20 cellular contexts compared by ENCODE assay signal in genomic region chr12:3296409-3296701, GRCh38.
DNase-seq lines count a peak whose midpoint lies in the region; ATAC-seq lines count a peak whose summit lies in the region.
"Had no signal": no experiment of that assay in that cellular context is flagged by ENCODE, and none has a peak within 500 bp of the region (broad histone marks: within the 10 kb centered on the region; RNA-seq: fewer than 3 reads in every experiment).

No MANE protein-coding gene starts in this region.

- no peak overlapping the region for H2BK5ac ChIP-seq in neuronal stem cell (ENCODE audit: low read length)

- H3K4me2 ChIP-seq in neuronal stem cell (ENCODE audit: insufficient read depth, low read length, poor library complexity, severe bottlenecking) = no peak overlapping the region
- H3K4me2 ChIP-seq: BLaER1 had no signal

- no peak overlapping the region for H3K4me3 Mint-ChIP-seq in activated naive CD8-positive, alpha-beta T cell treated with anti-CD3 and anti-CD28 coated beads for 36 hours
- H3K4me3 Mint-ChIP-seq: B cell; CD4-positive, CD25-positive, alpha-beta regulatory T cell; CD8-positive, alpha-beta T cell had no signal

- intact Hi-C loops in sciatic nerve (cut with DNase I) = no loop called here

- H3K4me1 Mint-ChIP-seq in activated naive CD8-positive, alpha-beta T cell treated with anti-CD3 and anti-CD28 coated beads for 36 hours = peaks cover 13% of the 10 kb centered on the region

- no peak overlapping the region for H2BK120ac ChIP-seq in neuronal stem cell (ENCODE audit: low read depth, low read length)

- no peak overlapping the region for H3K27ac Mint-ChIP-seq in activated naive CD8-positive, alpha-beta T cell treated with anti-CD3 and anti-CD28 coated beads for 36 hours
- H3K27ac Mint-ChIP-seq: B cell; CD4-positive, CD25-positive, alpha-beta regulatory T cell; CD8-positive, alpha-beta T cell had no signal

- H3K27ac ChIP-seq in neuronal stem cell (replicated peaks; ENCODE audit: low read length) = no peak overlapping the region
- H3K27ac ChIP-seq: 22Rv1, BLaER1, C4-2B, GM23248 had no signal

- no peak overlapping the region for H3K23ac ChIP-seq in neuronal stem cell (ENCODE audit: low read depth, low read length, poor library complexity)

- DNase-seq in NCI-H82 (lab: John Stamatoyannopoulos, UW) = peak; percentile 36
- no peak for DNase-seq in NCI-H82 treated with DMSO at 0.1 percent for 48 hours (lab: John Stamatoyannopoulos, UW; ENCODE audit: unreplicated experiment)
- no peak for DNase-seq in neuronal stem cell (ENCODE audit: low spot score)
- DNase-seq in sciatic nerve (ENCODE audit: low spot score) = no peak
- no peak for DNase-seq in activated naive CD8-positive, alpha-beta T cell treated with anti-CD3 and anti-CD28 coated beads for 36 hours
- DNase-seq in NCI-H510A treated with DMSO at 0.1 percent for 48 hours (lab: John Stamatoyannopoulos, UW) = no peak
- no peak for DNase-seq in stimulated activated naive CD8-positive, alpha-beta T cell treated with anti-CD3 and anti-CD28 coated beads, Interleukin-15, Interleukin-2, amounts not matched to agents 100 U/mL and 50 U/mL, for 24 hours
- DNase-seq: Caco-2; CD4-positive, CD25-positive, alpha-beta regulatory T cell; CD8-positive, alpha-beta T cell; DMS153; DND-41; GM23248; H7; HCEC 1CT had no signal

- peaks cover 9 to 11% of the 10 kb centered on the region in 2 donors for H3K4me1 ChIP-seq in neuronal stem cell (ENCODE audit: control insufficient read depth in 2 of 2, insufficient read depth in 1 of 2, low read depth in 1 of 2, low read length in 2 of 2)
- H3K4me1 ChIP-seq: Caco-2 had no signal

- peak overlapping the region; percentile 31 for H2BK12ac ChIP-seq in neuronal stem cell (ENCODE audit: low read length)

- no peaks in the 10 kb centered on the region for H3K9me3 ChIP-seq in neuronal stem cell (replicated peaks in 1 of 2; ENCODE audit: control insufficient read depth in 2 of 2, insufficient read depth in 1 of 2, low read depth in 1 of 2, low read length in 2 of 2)
- H3K9me3 ChIP-seq: BLaER1, Caco-2 had no signal

- ATAC-seq in sciatic nerve (peak; percentile 1), GM21423 (IDR thresholded peaks at IDR 0.05; ENCODE audit: unreplicated experiment) (no peak)
- ATAC-seq in stimulated activated naive CD8-positive, alpha-beta T cell treated with anti-CD3 and anti-CD28 coated beads, Interleukin-15, Interleukin-2, amounts not matched to agents 100 U/mL and 50 U/mL, for 24 hours = no peak
- ATAC-seq: CD8-positive, alpha-beta T cell had no signal

- no peak overlapping the region for H3K14ac ChIP-seq in neuronal stem cell (ENCODE audit: low read length)

- H3K79me1 ChIP-seq in neuronal stem cell (ENCODE audit: low read depth, low read length) = peaks cover 4% of the 10 kb centered on the region

- no peak overlapping the region for H3K4me3 ChIP-seq in neuronal stem cell (ENCODE audit: low read length in 2 of 2)
- H3K4me3 ChIP-seq: BLaER1, GM23248 had no signal

- H3K27me3 Mint-ChIP-seq in activated naive CD8-positive, alpha-beta T cell treated with anti-CD3 and anti-CD28 coated beads for 36 hours = peaks cover 20% of the 10 kb centered on the region

- no peak overlapping the region for H4K91ac ChIP-seq in neuronal stem cell (ENCODE audit: low read depth, low read length, poor library complexity)

- no peak overlapping the region for H2AFZ ChIP-seq in neuronal stem cell (ENCODE audit: low read length)
- H2AFZ ChIP-seq: GM23248 had no signal

- no peak overlapping the region for H2AK5ac ChIP-seq in neuronal stem cell (ENCODE audit: low read depth, low read length)

- H3K36me3 Mint-ChIP-seq in activated naive CD8-positive, alpha-beta T cell treated with anti-CD3 and anti-CD28 coated beads for 36 hours = no peaks in the 10 kb centered on the region
- H3K36me3 Mint-ChIP-seq: CD4-positive, CD25-positive, alpha-beta regulatory T cell; CD8-positive, alpha-beta T cell had no signal

- no peak overlapping the region for H3K4ac ChIP-seq in neuronal stem cell (ENCODE audit: low read length)

- no peak overlapping the region for H4K8ac ChIP-seq in neuronal stem cell (ENCODE audit: low read depth, low read length)

- H3K18ac ChIP-seq in neuronal stem cell (ENCODE audit: low read length) = peak overlapping the region; percentile 44

- no peaks in the 10 kb centered on the region for H3K36me3 ChIP-seq in neuronal stem cell (replicated peaks in 1 of 2; ENCODE audit: control insufficient read depth in 2 of 2, insufficient read depth in 2 of 2, low read length in 2 of 2)
- H3K36me3 ChIP-seq: BLaER1 had no signal

- no CpG with 5 or more reads among the region's 6 CpGs for WGBS in neuronal stem cell (ENCODE audit: extremely low coverage in 2 of 2, insufficient read length in 2 of 2, insufficient replicate concordance in 1 of 2), 2 donors

- H3K9me3 Mint-ChIP-seq in activated naive CD8-positive, alpha-beta T cell treated with anti-CD3 and anti-CD28 coated beads for 36 hours = no peaks in the 10 kb centered on the region
- H3K9me3 Mint-ChIP-seq: CD4-positive, CD25-positive, alpha-beta regulatory T cell; CD8-positive, alpha-beta T cell had no signal

- H3K27me3 ChIP-seq in neuronal stem cell (ENCODE audit: control insufficient read depth in 3 of 3, insufficient read depth in 3 of 3, low read depth in 1 of 3, low read length in 3 of 3) = peaks cover 0 to 36% (median 2%) of the 10 kb centered on the region in 3 experiments
- H3K27me3 ChIP-seq: BLaER1 had no signal

- peak overlapping the region; percentile 27 for H3K9ac ChIP-seq in neuronal stem cell (ENCODE audit: low read depth, low read length, poor library complexity)
- H3K9ac ChIP-seq: BLaER1, GM23248 had no signal

- no peak overlapping the region for H2BK15ac ChIP-seq in neuronal stem cell (ENCODE audit: low read length)
